ENCODE assay signal across 16 cellular contexts in genomic region chr14:104974146-104974541, GRCh38. TPM values are rescaled to one million over a fixed set of nuclear protein-coding genes. Genes with fewer than 3 reads are reported as not detected.
DNase-seq lines count a peak whose midpoint lies in the region; ATAC-seq and TF ChIP-seq lines count a peak whose summit lies in the region.
"Had no signal": no experiment of that assay in that cellular context is flagged by ENCODE, and none has a peak within 500 bp of the region (broad histone marks: within the 10 kb centered on the region; RNA-seq: fewer than 3 reads in every experiment).

No MANE protein-coding gene starts in this region.

- H3K4me1 ChIP-seq in endodermal cell (ENCODE audit: control insufficient read depth, insufficient read depth, low read length): no peaks in the 10 kb centered on the region
- peaks cover 24 to 84% of the 10 kb centered on the region in 2 donors for H3K4me1 ChIP-seq in muscle layer of duodenum (ENCODE audit: control insufficient read depth in 1 of 2, insufficient read depth in 2 of 2, low read length in 2 of 2)
- H3K4me1 ChIP-seq in upper lobe of right lung: peaks cover 68% of the 10 kb centered on the region

- H3K9ac ChIP-seq in endodermal cell (ENCODE audit: extremely low read depth, low read length, poor library complexity, severe bottlenecking): no peak overlapping the region

- H3K27ac ChIP-seq in endodermal cell (ENCODE audit: low read depth, low read length) (no peak overlapping the region), muscle layer of duodenum (ENCODE audit: low read length) (peak overlapping the region; percentile 6), upper lobe of right lung (peak overlapping the region; percentile 91)
- H3K27ac ChIP-seq: testis had no signal

- peaks cover 3% of the 10 kb centered on the region for H3K4me1 Mint-ChIP-seq in endodermal cell
- peaks cover 8% of the 10 kb centered on the region for H3K4me1 Mint-ChIP-seq in activated T-cell treated with anti-CD3 and anti-CD28 coated beads, Interleukin-2, amount 50 U/mL, for 72 hours (ENCODE audit: low read depth)

- intact Hi-C loops in Right ventricle myocardium inferior (cut with DNase I) (loop anchor here (2.0 to 10.0 kb wide), 2 partner anchors 113 to 211 kb away; partner anchors contain the start of gene NUDT14), cardiac septum (cut with DNase I) (loop anchor here (10.0 kb wide), 1 partner anchor 211 kb away; the partner anchor contains the start of gene NUDT14), upper lobe of right lung (cut with DNase I) (no loop called here)

- WGBS in endodermal cell (ENCODE audit: insufficient coverage in 1 of 2, insufficient read length in 1 of 2), 2 experiments: 91 to 93% methylated on average over 6 to 13 of the region's 13 CpGs

- TF ChIP-seq CTCF in endodermal cell (conservative IDR thresholded peaks at IDR 0.05) (no peak), upper lobe of right lung (IDR thresholded peaks at IDR 0.05) (no peak)

- peaks cover 29% of the 10 kb centered on the region for H3K27me3 Mint-ChIP-seq in endodermal cell (ENCODE audit: insufficient read depth)
- peaks cover 24% of the 10 kb centered on the region for H3K27me3 Mint-ChIP-seq in activated T-cell treated with anti-CD3 and anti-CD28 coated beads, Interleukin-2, amount 50 U/mL, for 72 hours (ENCODE audit: low read depth)

- H3K9me3 ChIP-seq in endodermal cell (ENCODE audit: control insufficient read depth, low read length) (no peaks in the 10 kb centered on the region), muscle layer of duodenum (ENCODE audit: control insufficient read depth in 1 of 2, low read length in 2 of 2) (no peaks in the 10 kb centered on the region), upper lobe of right lung (no peaks in the 10 kb centered on the region)
- H3K9me3 ChIP-seq: testis had no signal

- H3K36me3 ChIP-seq in endodermal cell (ENCODE audit: control insufficient read depth, insufficient read depth, low read length): no peaks in the 10 kb centered on the region
- H3K36me3 ChIP-seq in muscle layer of duodenum (ENCODE audit: control insufficient read depth in 1 of 2, insufficient read depth in 2 of 2, low read length in 2 of 2): no peaks in the 10 kb centered on the region
- H3K36me3 ChIP-seq in upper lobe of right lung: no peaks in the 10 kb centered on the region

- no peaks in the 10 kb centered on the region for H3K9me3 Mint-ChIP-seq in endodermal cell
- H3K9me3 Mint-ChIP-seq in activated T-cell treated with anti-CD3 and anti-CD28 coated beads, Interleukin-2, amount 50 U/mL, for 72 hours: no peaks in the 10 kb centered on the region

- H3K4me3 Mint-ChIP-seq in endodermal cell: no peak overlapping the region
- H3K4me3 Mint-ChIP-seq in activated T-cell treated with anti-CD3 and anti-CD28 coated beads, Interleukin-2, amount 50 U/mL, for 72 hours: no peak overlapping the region

- H3K4me3 ChIP-seq in endodermal cell (ENCODE audit: low read length) (no peak overlapping the region), muscle layer of duodenum (ENCODE audit: low read depth in 1 of 2, low read length in 2 of 2) (peak overlapping the region in 1 of 2 donors; percentile 41), upper lobe of right lung (no peak overlapping the region)
- H3K4me3 ChIP-seq: testis had no signal

- peak; percentile 55 for DNase-seq in Right ventricle myocardium inferior (ENCODE audit: missing footprints)
- DNase-seq in cardiac septum (ENCODE audit: low spot score): no peak
- peak; percentile 47 for DNase-seq in endodermal cell
- no peak for DNase-seq in upper lobe of right lung
- no peak for DNase-seq in activated T-cell treated with anti-CD3 and anti-CD28 coated beads, Interleukin-2, amount 50 U/mL, for 72 hours
- DNase-seq in NCI-H345 (lab: John Stamatoyannopoulos, UW): no peak
- DNase-seq: 8988T, cortex of kidney, DMS 273 treated with DMSO at 0.1 percent for 48 hours, Karpas-422, NCI-H1694 treated with DMSO at 0.1 percent for 48 hours, NCI-H69, SHP77 treated with DMSO at 0.1 percent for 48 hours had no signal

- ATAC-seq in Right ventricle myocardium inferior (no peak), upper lobe of right lung (no peak), GM18519 (IDR thresholded peaks at IDR 0.05; ENCODE audit: low FRiP score, unreplicated experiment) (no peak)
- ATAC-seq in activated T-cell treated with anti-CD3 and anti-CD28 coated beads, Interleukin-2, amount 50 U/mL, for 72 hours (replicated peaks in 1 of 2): no peak

- H3K27ac Mint-ChIP-seq in endodermal cell: no peak overlapping the region
- no peak overlapping the region for H3K27ac Mint-ChIP-seq in activated T-cell treated with anti-CD3 and anti-CD28 coated beads, Interleukin-2, amount 50 U/mL, for 72 hours

- H3K36me3 Mint-ChIP-seq in endodermal cell (ENCODE audit: low read depth): no peaks in the 10 kb centered on the region
- no peaks in the 10 kb centered on the region for H3K36me3 Mint-ChIP-seq in activated T-cell treated with anti-CD3 and anti-CD28 coated beads, Interleukin-2, amount 50 U/mL, for 72 hours (ENCODE audit: insufficient read depth in 2 of 2)

- H3K27me3 ChIP-seq in endodermal cell (ENCODE audit: control insufficient read depth, insufficient read depth, low read length, poor library complexity, severe bottlenecking): peaks cover 25% of the 10 kb centered on the region
- H3K27me3 ChIP-seq in muscle layer of duodenum (ENCODE audit: low read depth, low read length): no peaks in the 10 kb centered on the region
- H3K27me3 ChIP-seq in upper lobe of right lung: peaks cover 4% of the 10 kb centered on the region
- H3K27me3 ChIP-seq: testis had no signal

RNA-seq across cellular contexts. Expression of gene AHNAK2, which starts 4.0 kb away (rescaled TPM):
- 2.5 TPM for total RNA-seq in Right ventricle myocardium inferior
- total RNA-seq in cardiac septum: 4.6 TPM
- total RNA-seq in endodermal cell: 1 to 10 TPM in 1 of 2 donors, under 1 TPM in 1; 0.93 to 2.2 TPM
- 3.5 TPM for polyA plus RNA-seq in endodermal cell (2013, experiment 1 of 2)
- polyA plus RNA-seq in endodermal cell (2013, experiment 2 of 2): 3.0 TPM
- total RNA-seq in upper lobe of right lung: 13.7 TPM
- under 1 TPM in 1 of 2 donors, not detected in 1; 0.05 TPM for total RNA-seq in activated T-cell treated with anti-CD3 and anti-CD28 coated beads, Interleukin-2, amount 50 U/mL, for 72 hours

RNA-seq across cellular contexts. Expression of gene CLBA1, which starts 11.4 kb away (rescaled TPM):
- total RNA-seq in Right ventricle myocardium inferior (1.9 TPM), cardiac septum (2.7 TPM), endodermal cell (10 to 100 TPM; 11.2 to 12.5 TPM), upper lobe of right lung (6.9 TPM)
- 9.8 TPM for polyA plus RNA-seq in endodermal cell (2013, experiment 1 of 2)
- polyA plus RNA-seq in endodermal cell (2013, experiment 2 of 2): 9.0 TPM
- under 1 TPM; 0.79 to 0.93 TPM for total RNA-seq in activated T-cell treated with anti-CD3 and anti-CD28 coated beads, Interleukin-2, amount 50 U/mL, for 72 hours

RNA-seq across cellular contexts. Expression of gene CDCA4, which starts 46.7 kb away (rescaled TPM):
- 3.1 TPM for total RNA-seq in Right ventricle myocardium inferior
- 2.3 TPM for total RNA-seq in cardiac septum
- total RNA-seq in endodermal cell: 10 to 100 TPM; 46.6 to 65.1 TPM
- polyA plus RNA-seq in endodermal cell (2013, experiment 1 of 2): 52.4 TPM
- polyA plus RNA-seq in endodermal cell (2013, experiment 2 of 2): 53.2 TPM
- total RNA-seq in upper lobe of right lung: 4.1 TPM
- 10 to 100 TPM; 56.8 to 57.5 TPM for total RNA-seq in activated T-cell treated with anti-CD3 and anti-CD28 coated beads, Interleukin-2, amount 50 U/mL, for 72 hours

RNA-seq across cellular contexts. Expression of gene PLD4, which starts 49.5 kb away (rescaled TPM):
- total RNA-seq in Right ventricle myocardium inferior: not detected
- total RNA-seq in cardiac septum: 0.51 TPM
- total RNA-seq in endodermal cell: not detected
- 0.04 TPM for polyA plus RNA-seq in endodermal cell (2013, experiment 1 of 2)
- polyA plus RNA-seq in endodermal cell (2013, experiment 2 of 2): not detected
- total RNA-seq in upper lobe of right lung: 3.1 TPM
- total RNA-seq in activated T-cell treated with anti-CD3 and anti-CD28 coated beads, Interleukin-2, amount 50 U/mL, for 72 hours: under 1 TPM in 1 of 2 donors, not detected in 1; 0.30 TPM

Comparison
In these comparisons a context has a peak if more than half of its experiments do, and no peak if none do; other contexts are left out.
1. DNase-seq: peak in Right ventricle myocardium inferior (single experiment) and endodermal cell (single experiment); none in cardiac septum (single experiment), upper lobe of right lung (single experiment), activated T-cell treated with anti-CD3 and anti-CD28 coated beads, Interleukin-2, amount 50 U/mL, for 72 hours (0 of 2) and NCI-H345 (single experiment).